In genomic region chr7:137081694-137082093, GRCh38 we compare ENCODE assay signal across 11 cellular contexts.
DNase-seq lines count a peak whose midpoint lies in the region; ATAC-seq and TF ChIP-seq lines count a peak whose summit lies in the region.
"Had no signal": no experiment of that assay in that cellular context is flagged by ENCODE, and none has a peak within 500 bp of the region (broad histone marks: within the 10 kb centered on the region; RNA-seq: fewer than 3 reads in every experiment).

No MANE protein-coding gene starts in this region.

- H3K4me1 Mint-ChIP-seq in progenitor cell of endocrine pancreas (ENCODE audit: low read depth): no peaks in the 10 kb centered on the region

- WGBS in right cardiac atrium: 8% methylated on average over 1 of the region's 1 CpG
- WGBS in stomach, 5 donors: 12 to 22% (median 16%) methylated on average over 1 of the region's 1 CpG

- no peaks in the 10 kb centered on the region for H3K36me3 Mint-ChIP-seq in progenitor cell of endocrine pancreas (ENCODE audit: insufficient read depth)

- H3K27me3 ChIP-seq in right cardiac atrium (ENCODE audit: control insufficient read depth, insufficient read depth): no peaks in the 10 kb centered on the region
- H3K27me3 ChIP-seq in stomach: no peaks in the 10 kb centered on the region

- TF ChIP-seq POLR2A in stomach (IDR thresholded peaks at IDR 0.05): no peak

- peak; percentile 94 to 98 for ATAC-seq in right cardiac atrium

- TF ChIP-seq CTCF in astrocyte of the spinal cord (IDR thresholded peaks at IDR 0.05; ENCODE audit: low read depth, low read length): no peak
- no peak for TF ChIP-seq CTCF in stomach (IDR thresholded peaks at IDR 0.05)
- no peak for TF ChIP-seq CTCF in progenitor cell of endocrine pancreas (IDR thresholded peaks at IDR 0.05; ENCODE audit: unreplicated experiment)

- H3K9me3 Mint-ChIP-seq in progenitor cell of endocrine pancreas (ENCODE audit: low read depth): no peaks in the 10 kb centered on the region
- H3K9me3 Mint-ChIP-seq: endodermal cell had no signal

- no peak overlapping the region for H3K27ac Mint-ChIP-seq in progenitor cell of endocrine pancreas
- H3K27ac Mint-ChIP-seq: endodermal cell had no signal

- no peaks in the 10 kb centered on the region for H3K4me1 ChIP-seq in right cardiac atrium (ENCODE audit: control insufficient read depth, insufficient read depth, low read length)
- peaks cover 0 to 35% (median 11%) of the 10 kb centered on the region in 4 donors for H3K4me1 ChIP-seq in stomach

- in situ Hi-C loops in astrocyte of the spinal cord (cut with HindIII; ENCODE audit: low sequenced_read_pairs): no loop called here

- H3K27ac ChIP-seq in right cardiac atrium (ENCODE audit: low read length): no peak overlapping the region
- H3K27ac ChIP-seq in stomach: peak overlapping the region in 1 of 5 donors; percentile 24

- peak; percentile 93 for DNase-seq in GM04504 (ENCODE audit: low read depth)
- peak; percentile 91 for DNase-seq in astrocyte of the spinal cord (ENCODE audit: low read depth, low spot score)
- peak; percentile 84 to 93 (median 87) for DNase-seq in right cardiac atrium
- peak; percentile 36 for DNase-seq in stomach
- DNase-seq in 8988T: no peak
- DNase-seq in DMS153 treated with DMSO at 0.1 percent for 48 hours (lab: John Stamatoyannopoulos, UW; ENCODE audit: unreplicated experiment): no peak
- no peak for DNase-seq in SIG-M5 treated with dmso at 0.1 percent for 504 hours (lab: John Stamatoyannopoulos, UW; ENCODE audit: unreplicated experiment)
- no peak for DNase-seq in progenitor cell of endocrine pancreas (ENCODE audit: low spot score, unreplicated experiment)
- DNase-seq: endodermal cell, NCI-H345, T-helper 2 cell had no signal

- no peak for TF ChIP-seq EP300 in stomach (IDR thresholded peaks at IDR 0.05)

- H3K36me3 ChIP-seq in stomach: no peaks in the 10 kb centered on the region

- H3K9me3 ChIP-seq in right cardiac atrium (ENCODE audit: control insufficient read depth, low read length): no peaks in the 10 kb centered on the region
- no peaks in the 10 kb centered on the region for H3K9me3 ChIP-seq in stomach

- intact Hi-C loops in right cardiac atrium (cut with DNase I) (loop anchor here in 1 of 4 donors (10.0 kb wide), 1 partner anchor 207 kb away; no protein-coding TSS in a partner anchor), stomach (cut with DNase I; ENCODE audit: low total_unique reads) (no loop called here)

- no peak overlapping the region for H3K4me3 Mint-ChIP-seq in progenitor cell of endocrine pancreas (ENCODE audit: low read depth)
- H3K4me3 Mint-ChIP-seq: endodermal cell had no signal

- H3K4me3 ChIP-seq in astrocyte of the spinal cord (ENCODE audit: low read depth, low read length): no peak overlapping the region
- no peak overlapping the region for H3K4me3 ChIP-seq in right cardiac atrium (ENCODE audit: low read length)
- no peak overlapping the region for H3K4me3 ChIP-seq in stomach

- H3K27me3 Mint-ChIP-seq in progenitor cell of endocrine pancreas: no peaks in the 10 kb centered on the region

Comparison
In these comparisons a context has a peak if more than half of its experiments do, and no peak if none do; other contexts are left out.
1. DNase-seq: peak in GM04504 (single experiment), astrocyte of the spinal cord (single experiment), right cardiac atrium (3 of 3) and stomach (single experiment); none in 8988T (single experiment), DMS153 treated with DMSO at 0.1 percent for 48 hours (single experiment), SIG-M5 treated with dmso at 0.1 percent for 504 hours (single experiment) and progenitor cell of endocrine pancreas (single experiment).